Comparison of ENCODE assay signal across 8 cellular contexts in the genomic region with DNA sequence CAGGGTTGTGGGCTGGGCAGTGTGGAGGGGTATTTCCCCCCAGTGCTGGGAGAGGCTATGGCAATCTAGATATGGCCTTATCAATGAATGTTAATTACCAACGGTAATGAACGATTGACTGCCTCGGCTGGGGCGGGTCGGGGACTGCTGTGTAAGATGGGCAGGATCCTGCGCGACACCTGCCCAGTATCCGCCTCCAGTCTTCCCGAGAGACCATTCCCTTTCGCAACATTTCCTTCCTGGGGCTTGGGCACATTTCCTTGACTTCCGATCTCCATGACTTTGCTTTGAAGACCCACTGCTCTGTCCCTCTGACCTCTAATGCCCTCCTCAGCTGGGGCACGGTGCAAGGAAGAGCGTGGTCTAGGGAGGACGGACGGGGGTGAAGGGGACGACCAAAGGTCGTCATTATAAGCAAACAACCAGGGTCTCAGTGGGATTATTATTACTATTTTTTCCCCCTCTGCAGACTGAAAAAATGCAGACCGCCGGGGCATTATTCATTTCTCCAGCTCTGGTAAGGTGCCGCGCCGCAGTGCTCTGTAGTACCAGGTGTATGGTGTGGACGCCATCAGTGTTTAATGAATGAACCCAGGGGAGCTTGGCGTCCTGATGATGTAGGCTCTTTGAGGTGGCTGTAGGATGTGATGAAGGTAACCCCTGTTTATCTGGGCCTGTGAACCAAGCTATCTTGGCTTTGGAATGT. TPM values are rescaled to one million over a fixed set of nuclear protein-coding genes. Genes with fewer than 3 reads are reported as not detected.
DNase-seq lines count a peak whose midpoint lies in the region; ATAC-seq and TF ChIP-seq lines count a peak whose summit lies in the region.

No MANE protein-coding gene starts in this region.

- DNase-seq in Caco-2 (no peak), Karpas-422 (peak; percentile 60), choroid plexus epithelial cell (ENCODE audit: low read depth) (no peak), naive B cell (peak; percentile 15), iPS-NIHi11 (ENCODE audit: low spot score) (no peak), NCI-H446 treated with DMSO at 0.1 percent for 48 hours (lab: John Stamatoyannopoulos, UW) (no peak), NCI-H1694 (lab: John Stamatoyannopoulos, UW) (no peak)

- no peak overlapping the region for H2AFZ ChIP-seq in Karpas-422 (ENCODE audit: low read length)

- H3K9me3 Mint-ChIP-seq in Caco-2 (ENCODE audit: unreplicated experiment), result no peaks in the 10 kb centered on the region
- H3K9me3 Mint-ChIP-seq in naive B cell, result no peaks in the 10 kb centered on the region

- H3K27ac ChIP-seq in Karpas-422 (ENCODE audit: low read length), result peak overlapping the region; percentile 36; the same call in 1 of the 2 replicates

- H3K4me1 ChIP-seq in Caco-2, result peaks cover 13% of the 10 kb centered on the region
- peaks cover 20% of the 10 kb centered on the region for H3K4me1 ChIP-seq in Karpas-422 (ENCODE audit: low read length)

- H3K9me3 ChIP-seq in Caco-2, result no peaks in the 10 kb centered on the region
- H3K9me3 ChIP-seq in Karpas-422 (ENCODE audit: low read length), result no peaks in the 10 kb centered on the region

- H3K36me3 ChIP-seq in Caco-2 (ENCODE audit: control insufficient read depth, insufficient read depth, low read length) (peaks cover 8% of the 10 kb centered on the region), Karpas-422 (ENCODE audit: insufficient read depth, low read length) (peaks cover 27% of the 10 kb centered on the region; the same call in 1 of the 2 replicates)

- H3K4me2 ChIP-seq in Karpas-422 (ENCODE audit: low read depth, low read length, poor library complexity, severe bottlenecking), result peak overlapping the region; percentile 90

- H3K36me3 Mint-ChIP-seq in Caco-2 (ENCODE audit: insufficient read depth, unreplicated experiment) (peaks cover 62% of the 10 kb centered on the region), naive B cell (peaks cover 0 to 8% of the 10 kb centered on the region in 2 donors)

- peak overlapping the region; percentile 90 for H3K27ac Mint-ChIP-seq in Caco-2 (ENCODE audit: unreplicated experiment)
- H3K27ac Mint-ChIP-seq in naive B cell, result peak overlapping the region; percentile 96 to 99 (median 98)

- peaks cover 2% of the 10 kb centered on the region for H3K27me3 Mint-ChIP-seq in Caco-2 (ENCODE audit: insufficient read depth, unreplicated experiment)
- H3K27me3 Mint-ChIP-seq in naive B cell, result no peaks in the 10 kb centered on the region

- no peaks in the 10 kb centered on the region for H3K9me2 ChIP-seq in Karpas-422 (replicated peaks; ENCODE audit: insufficient read depth, low read length)

- intact Hi-C loops in Caco-2 (cut with micrococcal nuclease; ENCODE audit: unreplicated experiment), result loop anchor here (1.0 to 5.0 kb wide), 6 partner anchors 15 to 299 kb away; partner anchors contain the start of genes SNF8 and UBE2Z

- H3K79me2 ChIP-seq in Karpas-422 (ENCODE audit: low read length), result peaks cover 32% of the 10 kb centered on the region

- H4K20me1 ChIP-seq in Karpas-422 (ENCODE audit: insufficient read depth, low read depth, low read length), result no peaks in the 10 kb centered on the region

- no peaks in the 10 kb centered on the region for H3K27me3 ChIP-seq in Caco-2 (replicated peaks; ENCODE audit: control insufficient read depth, insufficient read depth, low read length)
- H3K27me3 ChIP-seq in Karpas-422 (ENCODE audit: low read length), result no peaks in the 10 kb centered on the region

- BruUV-seq in Caco-2 (replicated peaks; lab: Mats Ljungman, UMichigan), result TSS peak; percentile 49

- peak overlapping the region; percentile 73 for H3K4me3 ChIP-seq in Caco-2 (ENCODE audit: low read depth, low read length)
- H3K4me3 ChIP-seq in Karpas-422 (ENCODE audit: low read length), result peak overlapping the region; percentile 94
- peak overlapping the region; percentile 99 for H3K4me3 ChIP-seq in choroid plexus epithelial cell (ENCODE audit: low read depth, low read length)

- H3K9ac ChIP-seq in Karpas-422 (ENCODE audit: low read length), result peak overlapping the region; percentile 94

- no peak for TF ChIP-seq CTCF in Caco-2 (IDR thresholded peaks at IDR 0.05; ENCODE audit: insufficient read depth in 1 of 2, low read depth in 1 of 2, low read length in 1 of 2, severe bottlenecking in 1 of 2, unreplicated experiment in 1 of 2)
- TF ChIP-seq CTCF in choroid plexus epithelial cell (conservative IDR thresholded peaks at IDR 0.05; ENCODE audit: low read depth, low read length), result no peak

- ATAC-seq in naive B cell (ENCODE audit: low read depth in 2 of 2), result no peak
- no peak for ATAC-seq in HG03432 (IDR thresholded peaks at IDR 0.05; ENCODE audit: unreplicated experiment)

- CTCF ChIA-PET in Caco-2 (lab: Charles Lee), result interaction anchor here (0.5 to 2.1 kb wide), 41 partner anchors 8 to 1062 kb away, joined by 3 to 61 read pairs (median 5); partner anchors contain the start of genes HOXB13, IGF2BP1, LRRC46 and MRPL10

- peak overlapping the region; percentile 84 for H3K4me3 Mint-ChIP-seq in Caco-2 (ENCODE audit: unreplicated experiment)
- peak overlapping the region; percentile 89 to 98 (median 94) for H3K4me3 Mint-ChIP-seq in naive B cell

- H3K4me1 Mint-ChIP-seq in Caco-2 (ENCODE audit: low read depth, unreplicated experiment) (peaks cover 12% of the 10 kb centered on the region), naive B cell (peaks cover 19 to 38% (median 22%) of the 10 kb centered on the region in 3 donors)

- POLR2A ChIA-PET in Caco-2 (lab: Charles Lee), result interaction anchor here (0.5 to 4.0 kb wide), 28 partner anchors 8 to 845 kb away, joined by 3 to 64 read pairs (median 5); partner anchors contain the start of genes HOXB13, IGF2BP1, NFE2L1 and SNF8

RNA-seq across cellular contexts. Expression of gene ATP5MC1, which starts 0.5 kb away (rescaled TPM):
- total RNA-seq in Caco-2 (2022), result 161 and 172 TPM in 2 replicates
- total RNA-seq in Karpas-422 (2014; rRNA removed; shearing (Covaris generic); ENCODE audit: low replicate concordance), result 120 and 167 TPM in 2 replicates
- 100 to 1,000 TPM; 170 to 239 (median 193) TPM for polyA plus RNA-seq in naive B cell (ENCODE audit: low read depth in 6 of 6)

RNA-seq across cellular contexts. Expression of gene UBE2Z, which starts 15.1 kb away (rescaled TPM):
- total RNA-seq in Caco-2 (2022), result 182 and 187 TPM in 2 replicates
- 43.8 and 47.1 TPM in 2 replicates for total RNA-seq in Karpas-422 (2014; rRNA removed; shearing (Covaris generic); ENCODE audit: low replicate concordance)
- 10 to 100 TPM; 75.2 to 89.3 (median 76.9) TPM for polyA plus RNA-seq in naive B cell (ENCODE audit: low read depth in 6 of 6)

RNA-seq across cellular contexts. Expression of gene SNF8, which starts 51.5 kb away (rescaled TPM):
- total RNA-seq in Caco-2 (2022), result 457 and 461 TPM in 2 replicates
- total RNA-seq in Karpas-422 (2014; rRNA removed; shearing (Covaris generic); ENCODE audit: low replicate concordance), result 56.0 and 165 TPM in 2 replicates
- 100 to 1,000 TPM in 4 of 6 donors, 10 to 100 TPM in 2; 92.4 to 140 (median 108) TPM for polyA plus RNA-seq in naive B cell (ENCODE audit: low read depth in 6 of 6)

Comparison
In these comparisons a context has a peak if more than half of its experiments do, and no peak if none do; other contexts are left out.
1. DNase-seq: peak in Karpas-422 (single experiment) and naive B cell (single experiment); none in Caco-2 (0 of 2), choroid plexus epithelial cell (single experiment), iPS-NIHi11 (single experiment), NCI-H446 treated with DMSO at 0.1 percent for 48 hours (single experiment) and NCI-H1694 (single experiment).
2. Peak in every context shown above with its lines, with median percentiles within 50 percentile points of each other: H3K4me3 ChIP-seq.